In genomic region chr3:126113733-126114132, GRCh38 we compare ENCODE assay signal across 9 cellular contexts. TPM values are rescaled to one million over a fixed set of nuclear protein-coding genes. Genes with fewer than 3 reads are reported as not detected.
DNase-seq lines count a peak whose midpoint lies in the region; ATAC-seq and TF ChIP-seq lines count a peak whose summit lies in the region.
"Had no signal": no experiment of that assay in that cellular context is flagged by ENCODE, and none has a peak within 500 bp of the region (broad histone marks: within the 10 kb centered on the region; RNA-seq: fewer than 3 reads in every experiment).

No MANE protein-coding gene starts in this region.

- no peak for TF ChIP-seq CTCF in CD4-positive, alpha-beta T cell (IDR thresholded peaks at IDR 0.05)
- no peak for TF ChIP-seq CTCF in HEK293 (tag by site-specific recombination; IDR thresholded peaks at IDR 0.05)
- TF ChIP-seq CTCF in astrocyte of the cerebellum (IDR thresholded peaks at IDR 0.05; ENCODE audit: low read depth, low read length, missing control alignments), result peak; percentile 37
- no peak for TF ChIP-seq CTCF in prostate gland (IDR thresholded peaks at IDR 0.05)

- intact Hi-C loops in CD4-positive, alpha-beta T cell (cut with DNase I, micrococcal nuclease), result no loop called here
- intact Hi-C loops in prostate gland (cut with DNase I), result no loop called here

- H3K27me3 Mint-ChIP-seq in CD4-positive, alpha-beta T cell, result no peaks in the 10 kb centered on the region
- H3K27me3 Mint-ChIP-seq in naive B cell, result peaks cover under 1 to 10% (median 5%) of the 10 kb centered on the region in 3 donors

- H3K27ac ChIP-seq in CD4-positive, alpha-beta T cell (ENCODE audit: low read depth, low read length), result no peak overlapping the region
- H3K27ac ChIP-seq in HEK293 (ENCODE audit: extremely low read depth, low read depth, low read length) (no peak overlapping the region), prostate gland (no peak overlapping the region)

- peak in 1 of 10 experiments; percentile 31 for DNase-seq in CD4-positive, alpha-beta T cell
- DNase-seq in astrocyte of the cerebellum (ENCODE audit: low read depth) (no peak), naive B cell (no peak), NCI-H510A (lab: John Stamatoyannopoulos, UW) (no peak), midbrain (lab: John Stamatoyannopoulos, UW) (no peak), prostate gland (ENCODE audit: low spot score) (no peak)
- DNase-seq: cerebellar nuclear complex had no signal

- CTCF ChIA-PET in CD4-positive, alpha-beta T cell (lab: Charles Lee), result no interaction called here
- CTCF ChIA-PET in HEK293 (lab: Yijun Ruan, JAX), result interaction anchor here (0.7 to 0.8 kb wide), 2 partner anchors 235 to 289 kb away, joined by 3 read pairs; no protein-coding TSS in a partner anchor

- ATAC-seq in CD4-positive, alpha-beta T cell (ENCODE audit: poor library complexity), result peak; percentile 57
- peak; percentile 25 to 37 for ATAC-seq in naive B cell (ENCODE audit: low read depth in 2 of 2)
- no peak for ATAC-seq in HG02588 (IDR thresholded peaks at IDR 0.05; ENCODE audit: unreplicated experiment)

- H3K4me1 Mint-ChIP-seq in CD4-positive, alpha-beta T cell (ENCODE audit: low read depth), result no peaks in the 10 kb centered on the region
- peaks cover 0 to 3% (median 0%) of the 10 kb centered on the region in 3 donors for H3K4me1 Mint-ChIP-seq in naive B cell

- H3K4me3 Mint-ChIP-seq in CD4-positive, alpha-beta T cell, result no peak overlapping the region
- no peak overlapping the region for H3K4me3 Mint-ChIP-seq in naive B cell

- in situ Hi-C loops in astrocyte of the cerebellum (cut with HindIII; ENCODE audit: low sequenced_read_pairs), result no loop called here

- no peaks in the 10 kb centered on the region for H3K36me3 ChIP-seq in HEK293 (ENCODE audit: control insufficient read depth in 2 of 2, insufficient read depth in 1 of 2, low read length in 2 of 2)
- no peaks in the 10 kb centered on the region for H3K36me3 ChIP-seq in prostate gland

- POLR2A ChIA-PET in CD4-positive, alpha-beta T cell (lab: Charles Lee), result no interaction called here
- POLR2A ChIA-PET in HEK293 (lab: Yijun Ruan, JAX), result no interaction called here

- no peak overlapping the region for H3K4me3 ChIP-seq in HEK293 (ENCODE audit: low read depth, low read length)
- H3K4me3 ChIP-seq in astrocyte of the cerebellum (ENCODE audit: low read depth, low read length), result no peak overlapping the region
- no peak overlapping the region for H3K4me3 ChIP-seq in prostate gland

- H3K9me3 ChIP-seq in CD4-positive, alpha-beta T cell (ENCODE audit: control insufficient read depth, low read length), result no peaks in the 10 kb centered on the region
- H3K9me3 ChIP-seq in HEK293 (ENCODE audit: control insufficient read depth, insufficient read depth, low read depth, low read length), result no peaks in the 10 kb centered on the region
- H3K9me3 ChIP-seq in prostate gland, result no peaks in the 10 kb centered on the region

- H3K9me3 Mint-ChIP-seq in CD4-positive, alpha-beta T cell, result no peaks in the 10 kb centered on the region
- H3K9me3 Mint-ChIP-seq in naive B cell, result no peaks in the 10 kb centered on the region

- H3K27ac Mint-ChIP-seq in CD4-positive, alpha-beta T cell, result no peak overlapping the region
- H3K27ac Mint-ChIP-seq in naive B cell, result no peak overlapping the region

- 78% methylated on average over 5 of the region's 5 CpGs for WGBS in prostate gland

- H3K27me3 ChIP-seq in CD4-positive, alpha-beta T cell (ENCODE audit: control insufficient read depth, insufficient read depth, low read length), result no peaks in the 10 kb centered on the region
- no peaks in the 10 kb centered on the region for H3K27me3 ChIP-seq in prostate gland (replicated peaks; ENCODE audit: insufficient read depth)

- no peak for TF ChIP-seq POLR2A in prostate gland (IDR thresholded peaks at IDR 0.05)

- H3K4me1 ChIP-seq in HEK293 (ENCODE audit: control insufficient read depth, insufficient read depth, low read length), result no peaks in the 10 kb centered on the region
- no peaks in the 10 kb centered on the region for H3K4me1 ChIP-seq in prostate gland (replicated peaks)

- H3K36me3 Mint-ChIP-seq in CD4-positive, alpha-beta T cell (ENCODE audit: low read depth), result no peaks in the 10 kb centered on the region
- H3K36me3 Mint-ChIP-seq in naive B cell, result no peaks in the 10 kb centered on the region

TF ChIP-seq in HEK293, 187 proteins besides CTCF, POLR2A, EP300 and RAD21:
- TF ChIP-seq SCRT2 (tag by site-specific recombination; IDR thresholded peaks at IDR 0.05) (peak; percentile 50), ZIC2 (tag by site-specific recombination; IDR thresholded peaks at IDR 0.05) (no peak), ZNF670 (tag by site-specific recombination; IDR thresholded peaks at IDR 0.05; ENCODE audit: low read depth) (no peak), ZNF174 (tag by site-specific recombination; IDR thresholded peaks at IDR 0.05) (no peak)

RNA-seq across cellular contexts. Expression of gene SLC41A3, which starts 29.8 kb away (rescaled TPM):
- 10 to 100 TPM; 26.5 to 29.1 TPM for total RNA-seq in CD4-positive, alpha-beta T cell
- 10 to 100 TPM; 21.4 to 28.7 (median 24.9) TPM for polyA plus RNA-seq in naive B cell (ENCODE audit: low read depth in 6 of 6)
- total RNA-seq in prostate gland, result 100 to 1,000 TPM in 1 of 2 donors, 10 to 100 TPM in 1; 32.2 to 131 TPM
